ENCODE assay signal across 1 cellular context in the genomic region with DNA sequence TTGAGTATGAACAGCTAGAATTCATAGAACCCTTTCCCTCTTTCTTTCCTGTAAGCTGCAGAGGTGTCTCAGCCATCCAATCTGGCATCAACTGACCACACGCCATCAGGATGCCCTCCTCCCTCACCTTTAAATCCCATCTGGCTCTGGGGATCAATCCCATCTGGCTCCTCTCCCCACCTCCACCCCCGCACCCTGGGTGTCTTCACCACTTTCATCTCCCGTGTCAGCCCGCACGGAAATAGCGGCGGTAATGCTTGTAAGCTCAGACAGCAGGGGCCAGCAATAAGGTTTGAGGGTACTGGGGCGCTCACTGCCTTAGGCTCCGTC.
TF ChIP-seq lines count a peak whose summit lies in the region.

No MANE protein-coding gene starts in this region.

TF ChIP-seq in GM12878, 131 proteins besides CTCF, POLR2A, EP300 and RAD21:
- TF ChIP-seq EGR1 (IDR thresholded peaks at IDR 0.05; ENCODE audit: borderline replicate concordance in 1 of 2, low read depth in 2 of 2, low read length in 2 of 2) (peak in 1 of 2 experiments; percentile 83; a peak in 2 of 3 replicates), SP1 (IDR thresholded peaks at IDR 0.05; ENCODE audit: low read depth, low read length) (no peak)
